ENCODE assay signal across 9 cellular contexts in the genomic region with DNA sequence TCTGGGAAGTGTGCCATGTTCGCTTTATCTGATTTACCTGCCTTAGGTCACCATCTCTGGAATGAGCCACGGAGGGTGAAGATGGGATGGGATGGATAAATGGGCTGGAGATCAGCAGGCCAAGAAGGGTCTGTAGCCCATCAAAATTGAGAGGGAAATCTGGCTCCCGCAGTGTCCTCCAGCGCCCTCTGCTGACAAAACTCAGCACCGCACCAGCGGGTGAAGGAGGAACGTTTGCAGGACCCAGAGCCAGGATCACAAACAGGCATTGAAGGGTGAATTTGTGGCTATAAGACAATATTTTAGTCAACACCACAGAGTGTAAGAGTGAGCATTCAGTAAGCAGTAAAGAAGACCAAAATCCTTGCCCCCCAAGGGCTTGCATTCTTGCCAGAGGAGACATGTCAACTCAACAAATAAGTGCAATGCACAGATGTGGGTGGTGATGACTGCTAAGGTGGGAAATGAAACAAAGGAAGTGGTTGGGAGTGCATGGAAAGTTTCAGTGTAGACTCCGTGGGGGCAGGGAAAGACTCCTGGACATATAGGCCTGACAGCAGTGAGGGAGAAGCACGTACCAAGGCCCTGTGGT.
DNase-seq lines count a peak whose midpoint lies in the region; ATAC-seq and TF ChIP-seq lines count a peak whose summit lies in the region.
"Had no signal": no experiment of that assay in that cellular context is flagged by ENCODE, and none has a peak within 500 bp of the region (broad histone marks: within the 10 kb centered on the region; RNA-seq: fewer than 3 reads in every experiment).

No MANE protein-coding gene starts in this region.

- peaks cover 2% of the 10 kb centered on the region for H3K9me3 Mint-ChIP-seq in activated naive CD4-positive, alpha-beta T cell treated with anti-CD3 and anti-CD28 coated beads for 36 hours
- peaks cover 0 to 15% of the 10 kb centered on the region in 2 donors for H3K9me3 Mint-ChIP-seq in stimulated activated naive CD8-positive, alpha-beta T cell treated with anti-CD3 and anti-CD28 coated beads, Interleukin-15, amount 100 ng/mL, for 72 hours

- no peak overlapping the region for H3K4me3 Mint-ChIP-seq in activated naive CD4-positive, alpha-beta T cell treated with anti-CD3 and anti-CD28 coated beads for 36 hours
- no peak overlapping the region for H3K4me3 Mint-ChIP-seq in stimulated activated naive CD8-positive, alpha-beta T cell treated with anti-CD3 and anti-CD28 coated beads, Interleukin-15, amount 100 ng/mL, for 72 hours

- peaks cover 11% of the 10 kb centered on the region for H3K27me3 Mint-ChIP-seq in activated naive CD4-positive, alpha-beta T cell treated with anti-CD3 and anti-CD28 coated beads for 36 hours (ENCODE audit: low read depth)
- H3K27me3 Mint-ChIP-seq in stimulated activated naive CD8-positive, alpha-beta T cell treated with anti-CD3 and anti-CD28 coated beads, Interleukin-15, amount 100 ng/mL, for 72 hours, result no peaks in the 10 kb centered on the region

- peaks cover 0 to 5% (median 0%) of the 10 kb centered on the region in 4 donors for H3K27me3 ChIP-seq in esophagus muscularis mucosa

- no peak overlapping the region for H3K4me3 ChIP-seq in esophagus muscularis mucosa

- no peaks in the 10 kb centered on the region for H3K4me1 Mint-ChIP-seq in activated naive CD4-positive, alpha-beta T cell treated with anti-CD3 and anti-CD28 coated beads for 36 hours (ENCODE audit: low read depth)
- H3K4me1 Mint-ChIP-seq in stimulated activated naive CD8-positive, alpha-beta T cell treated with anti-CD3 and anti-CD28 coated beads, Interleukin-15, amount 100 ng/mL, for 72 hours, result peaks cover 12% of the 10 kb centered on the region

- TF ChIP-seq POLR2A in esophagus muscularis mucosa (IDR thresholded peaks at IDR 0.05; ENCODE audit: low read depth), result no peak

- intact Hi-C loops in activated naive CD4-positive, alpha-beta T cell treated with anti-CD3 and anti-CD28 coated beads for 36 hours (cut with micrococcal nuclease), result loop anchor here (2.0 kb wide), 1 partner anchor 73 kb away; no protein-coding TSS in a partner anchor
- intact Hi-C loops in esophagus muscularis mucosa (cut with DNase I), result no loop called here

- no peaks in the 10 kb centered on the region for H3K36me3 ChIP-seq in esophagus muscularis mucosa

- CTCF ChIA-PET in activated naive CD4-positive, alpha-beta T cell treated with anti-CD3 and anti-CD28 coated beads for 36 hours (lab: Charles Lee), result interaction anchor here (1.0 to 1.9 kb wide), 2 partner anchors 17 kb away, joined by 4 to 5 read pairs; no protein-coding TSS in a partner anchor

- no peak for TF ChIP-seq EP300 in esophagus muscularis mucosa (IDR thresholded peaks at IDR 0.05)

- H3K4me1 ChIP-seq in esophagus muscularis mucosa, result peaks cover 7 to 10% (median 7%) of the 10 kb centered on the region in 4 donors

- H3K9me3 ChIP-seq in esophagus muscularis mucosa, result no peaks in the 10 kb centered on the region

- H3K27ac ChIP-seq in esophagus muscularis mucosa (replicated peaks in 1 of 4), result no peak overlapping the region
- H3K27ac ChIP-seq: epithelial cell of prostate had no signal

- H3K36me3 Mint-ChIP-seq in activated naive CD4-positive, alpha-beta T cell treated with anti-CD3 and anti-CD28 coated beads for 36 hours (ENCODE audit: low read depth), result no peaks in the 10 kb centered on the region

- 60% methylated on average over 9 of the region's 9 CpGs for WGBS in esophagus muscularis mucosa

- DNase-seq in activated naive CD4-positive, alpha-beta T cell treated with anti-CD3 and anti-CD28 coated beads for 36 hours, result peak; percentile 56
- no peak for DNase-seq in activated naive CD4-positive, alpha-beta T cell treated with anti-CD3 and anti-CD28 coated beads, Interleukin-2, amount 50 U/mL, for 16 hours
- DNase-seq in OCI-M1 (lab: John Stamatoyannopoulos, UW), result peak; percentile 59
- no peak for DNase-seq in esophagus muscularis mucosa (ENCODE audit: extremely low spot score)
- DNase-seq in stimulated activated naive CD8-positive, alpha-beta T cell treated with anti-CD3 and anti-CD28 coated beads, Interleukin-15, amount 100 ng/mL, for 72 hours, result peak; percentile 13 to 42
- no peak for DNase-seq in MV-4-11 (lab: John Stamatoyannopoulos, UW)

- peak; percentile 12 to 43 (median 18) for TF ChIP-seq CTCF in esophagus muscularis mucosa (IDR thresholded peaks at IDR 0.05)

- no peak overlapping the region for H3K27ac Mint-ChIP-seq in activated naive CD4-positive, alpha-beta T cell treated with anti-CD3 and anti-CD28 coated beads for 36 hours
- H3K27ac Mint-ChIP-seq in stimulated activated naive CD8-positive, alpha-beta T cell treated with anti-CD3 and anti-CD28 coated beads, Interleukin-15, amount 100 ng/mL, for 72 hours, result no peak overlapping the region

- ATAC-seq in stimulated activated naive CD8-positive, alpha-beta T cell treated with anti-CD3 and anti-CD28 coated beads, Interleukin-15, amount 100 ng/mL, for 72 hours, result peak; percentile 12
- no peak for ATAC-seq in HG02973 (IDR thresholded peaks at IDR 0.05; ENCODE audit: unreplicated experiment)
- no peak for ATAC-seq in GM18861 (IDR thresholded peaks at IDR 0.05; ENCODE audit: unreplicated experiment)

Comparison
In these comparisons a context has a peak if more than half of its experiments do, and no peak if none do; other contexts are left out.
1. DNase-seq: peak in activated naive CD4-positive, alpha-beta T cell treated with anti-CD3 and anti-CD28 coated beads for 36 hours (single experiment), OCI-M1 (single experiment) and stimulated activated naive CD8-positive, alpha-beta T cell treated with anti-CD3 and anti-CD28 coated beads, Interleukin-15, amount 100 ng/mL, for 72 hours (2 of 2); none in activated naive CD4-positive, alpha-beta T cell treated with anti-CD3 and anti-CD28 coated beads, Interleukin-2, amount 50 U/mL, for 16 hours (single experiment), esophagus muscularis mucosa (single experiment) and MV-4-11 (single experiment).